ENCODE assay signal across 31 cellular contexts in genomic region chr3:46922426-46922825, GRCh38. TPM values are rescaled to one million over a fixed set of nuclear protein-coding genes. Genes with fewer than 3 reads are reported as not detected.
"Had no signal": no experiment of that assay in that cellular context is flagged by ENCODE, and none has a peak within 500 bp of the region (broad histone marks: within the 10 kb centered on the region; RNA-seq: fewer than 3 reads in every experiment).

No MANE protein-coding gene starts in this region.

- H3K27me3 Mint-ChIP-seq: activated CD4-positive, alpha-beta memory T cell treated with anti-CD3 and anti-CD28 coated beads for 36 hours; activated CD4-positive, alpha-beta T cell treated with anti-CD3 and anti-CD28 coated beads, Interleukin-2, amount 10 ng/mL, durations not matched to agents 24 days and 14 days; activated naive CD8-positive, alpha-beta T cell treated with anti-CD3 and anti-CD28 coated beads, Interleukin-2, amount 50 U/mL, for 24 hours; memory B cell; naive thymus-derived CD8-positive, alpha-beta T cell; stimulated activated naive CD8-positive, alpha-beta T cell treated with anti-CD3 and anti-CD28 coated beads, Interleukin-15, amount 100 ng/mL, for 72 hours had no signal

- H3K4me1 Mint-ChIP-seq: neural crest cell had no signal

- H3K9ac ChIP-seq: parathyroid adenoma had no signal

- H3K27ac ChIP-seq: breast epithelium, epithelial cell of prostate, heart right ventricle, parathyroid adenoma, right atrium auricular region, upper lobe of right lung had no signal

- H3K27ac Mint-ChIP-seq: activated naive CD8-positive, alpha-beta T cell treated with anti-CD3 and anti-CD28 coated beads, Interleukin-2, amount 50 U/mL, for 24 hours had no signal

- H3K4me3 ChIP-seq: breast epithelium, esophagus squamous epithelium, heart right ventricle, right atrium auricular region, upper lobe of right lung had no signal

- H2AFZ ChIP-seq: parathyroid adenoma had no signal

- H3K9me3 Mint-ChIP-seq: activated CD4-positive, alpha-beta memory T cell treated with anti-CD3 and anti-CD28 coated beads for 36 hours; activated naive CD8-positive, alpha-beta T cell treated with anti-CD3 and anti-CD28 coated beads, Interleukin-2, amount 50 U/mL, for 24 hours had no signal

- H3K9me3 ChIP-seq: breast epithelium, esophagus squamous epithelium, upper lobe of right lung had no signal

- H3K4me3 Mint-ChIP-seq: activated CD4-positive, alpha-beta memory T cell treated with anti-CD3 and anti-CD28 coated beads for 36 hours; activated CD4-positive, alpha-beta T cell treated with anti-CD3 and anti-CD28 coated beads, Interleukin-2, amount 10 ng/mL, durations not matched to agents 24 days and 14 days; activated naive CD8-positive, alpha-beta T cell treated with anti-CD3 and anti-CD28 coated beads, Interleukin-2, amount 50 U/mL, for 24 hours; naive thymus-derived CD8-positive, alpha-beta T cell; neural crest cell; stimulated activated naive CD8-positive, alpha-beta T cell treated with anti-CD3 and anti-CD28 coated beads, Interleukin-15, amount 100 ng/mL, for 72 hours had no signal

- H3K36me3 ChIP-seq: breast epithelium had no signal

- DNase-seq: activated CD4-positive, alpha-beta memory T cell treated with anti-CD3 and anti-CD28 coated beads for 36 hours; activated CD4-positive, alpha-beta T cell treated with anti-CD3 and anti-CD28 coated beads, Interleukin-2, amount 10 ng/mL, durations not matched to agents 24 days and 14 days; activated CD4-positive, CD25-positive, alpha-beta regulatory T cell treated with anti-CD3 and anti-CD28 coated beads, Interleukin-2, amount 50 U/mL, for 72 hours; activated CD8-positive, alpha-beta memory T cell treated with anti-CD3 and anti-CD28 coated beads, Interleukin-2, amount 50 U/mL, for 48 hours; activated effector memory CD4-positive, alpha-beta T cell treated with Interleukin-2 at 50 U/mL for 16 hours; activated naive CD4-positive, alpha-beta T cell treated with Interleukin-2 at 50 U/mL for 16 hours; activated naive CD8-positive, alpha-beta T cell treated with anti-CD3 and anti-CD28 coated beads, Interleukin-2, amount 50 U/mL, for 24 hours; activated T-cell treated with anti-CD3 and anti-CD28 coated beads, Interleukin-2, amount 50 U/mL, for 48 hours; amygdala; effector CD8-positive, alpha-beta T cell; esophagus squamous epithelium; foreskin melanocyte; heart right ventricle; left cardiac atrium; midbrain; nucleus accumbens; stimulated activated CD4-positive, alpha-beta T cell treated with anti-CD3 and anti-CD28 coated beads, Interleukin-2, amount 100 ng/mL, for 48 hours; stimulated activated naive CD8-positive, alpha-beta T cell treated with anti-CD3 and anti-CD28 coated beads, Interleukin-15, amount 100 ng/mL, for 72 hours; substantia nigra; T-helper 2 cell; upper lobe of right lung had no signal

- H3K27me3 ChIP-seq: breast epithelium, esophagus squamous epithelium, heart right ventricle, right atrium auricular region, upper lobe of right lung had no signal

- ATAC-seq: activated naive CD8-positive, alpha-beta T cell treated with anti-CD3 and anti-CD28 coated beads, Interleukin-2, amount 50 U/mL, for 24 hours; heart right ventricle; left cardiac atrium; naive thymus-derived CD8-positive, alpha-beta T cell; stimulated activated naive CD8-positive, alpha-beta T cell treated with anti-CD3 and anti-CD28 coated beads, Interleukin-15, amount 100 ng/mL, for 72 hours; upper lobe of right lung had no signal

RNA-seq across cellular contexts. Expression of gene PTH1R, which starts 44.9 kb away (rescaled TPM):
- total RNA-seq: activated CD4-positive, alpha-beta memory T cell treated with anti-CD3 and anti-CD28 coated beads for 36 hours; activated CD4-positive, alpha-beta T cell treated with anti-CD3 and anti-CD28 coated beads, Interleukin-2, amount 10 ng/mL, durations not matched to agents 24 days and 14 days; glomerular endothelial cell; naive thymus-derived CD8-positive, alpha-beta T cell had no signal

RNA-seq across cellular contexts. Expression of gene MYL3, which starts 59.2 kb away (rescaled TPM):
- total RNA-seq: activated CD4-positive, alpha-beta memory T cell treated with anti-CD3 and anti-CD28 coated beads for 36 hours; activated CD4-positive, alpha-beta T cell treated with anti-CD3 and anti-CD28 coated beads, Interleukin-2, amount 10 ng/mL, durations not matched to agents 24 days and 14 days; dermis microvascular lymphatic vessel endothelial cell; glomerular endothelial cell; naive thymus-derived CD8-positive, alpha-beta T cell; neural crest cell; pulmonary artery endothelial cell had no signal
